8 cellular contexts compared by ENCODE assay signal in the genomic region with DNA sequence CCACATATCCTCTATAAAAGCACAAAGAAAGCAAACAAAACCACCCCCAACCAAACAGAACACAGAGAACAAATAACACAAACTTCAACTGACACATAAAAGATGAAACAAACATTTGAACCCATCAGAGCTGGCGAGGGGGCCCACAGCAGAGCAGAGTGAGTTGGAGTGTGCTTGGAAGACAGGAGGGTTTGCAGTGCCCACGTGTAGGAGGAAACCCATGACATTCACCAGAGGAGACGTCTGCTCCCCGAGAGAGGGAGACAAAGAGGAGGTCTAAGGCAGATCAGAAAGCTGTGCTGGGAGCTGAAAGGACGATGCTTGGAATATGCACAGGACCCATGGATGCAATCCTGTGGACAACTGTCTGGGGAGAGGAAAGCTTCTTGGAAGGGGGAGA. TPM values are rescaled to one million over a fixed set of nuclear protein-coding genes. Genes with fewer than 3 reads are reported as not detected.
DNase-seq lines count a peak whose midpoint lies in the region; ATAC-seq, FAIRE-seq and TF ChIP-seq lines count a peak whose summit lies in the region.

No MANE protein-coding gene starts in this region.

- H4K20me1 ChIP-seq in endothelial cell of umbilical vein (replicated peaks; ENCODE audit: control insufficient read depth, extremely low read depth, insufficient read depth, low read length), result no peaks in the 10 kb centered on the region

- peaks cover 0 to 3% of the 10 kb centered on the region in 2 experiments for H3K27me3 ChIP-seq in endothelial cell of umbilical vein (ENCODE audit: control insufficient read depth in 2 of 2, insufficient read depth in 2 of 2, low read length in 2 of 2)

- no peak overlapping the region for H3K27ac ChIP-seq in endothelial cell of umbilical vein (ENCODE audit: insufficient read depth, low read depth, low read length)

- no peak overlapping the region for H2AFZ ChIP-seq in endothelial cell of umbilical vein (ENCODE audit: low read depth, low read length)

- no peaks in the 10 kb centered on the region for H3K9me3 ChIP-seq in endothelial cell of umbilical vein (replicated peaks; ENCODE audit: control insufficient read depth, insufficient read depth, low read length)

- dilution Hi-C loops in endothelial cell of umbilical vein (cut with MboI; ENCODE audit: extremely low pct_ligation_motif_present, low sequenced_read_pairs), result no loop called here

- no peak overlapping the region for H3K4me3 ChIP-seq in endothelial cell of umbilical vein (replicated peaks in 1 of 3; ENCODE audit: insufficient read depth in 1 of 3, low read depth in 1 of 3, low read length in 3 of 3)

- CTCF ChIA-PET in endothelial cell of umbilical vein (lab: Charles Lee), result interaction anchor here (0.6 to 3.5 kb wide), 9 partner anchors 9 to 268 kb away, joined by 3 to 20 read pairs (median 3); a partner anchor contains a TSS

- H3K36me3 ChIP-seq in endothelial cell of umbilical vein (ENCODE audit: control insufficient read depth in 2 of 2, extremely low read depth in 1 of 2, insufficient read depth in 2 of 2, low read length in 2 of 2), result no peaks in the 10 kb centered on the region

- in situ Hi-C loops in GM13977 (cut with MboI; ENCODE audit: low pct_unique_long_range_greater_than_20kb, low sequenced_read_pairs, unreplicated experiment), result loop anchor here (25.0 kb wide), 1 partner anchor 240 kb away; no protein-coding TSS in a partner anchor

- ATAC-seq in GM19467 (IDR thresholded peaks at IDR 0.05; ENCODE audit: unreplicated experiment) (no peak), GM18517 (IDR thresholded peaks at IDR 0.05; ENCODE audit: unreplicated experiment) (no peak), GM19023 (IDR thresholded peaks at IDR 0.05; ENCODE audit: unreplicated experiment) (no peak)

- DNase-seq in AG08395 (ENCODE audit: low spot score) (peak; percentile 73), GM13977 (ENCODE audit: low spot score) (peak; percentile 75), MV-4-11 (lab: John Stamatoyannopoulos, UW) (peak; percentile 28), endothelial cell of umbilical vein (ENCODE audit: low read depth, low spot score) (peak; percentile 30)
- DNase-seq in stimulated activated CD4-positive, alpha-beta T cell treated with anti-CD3 and anti-CD28 coated beads, Interleukin-4, amount 100 ng/mL, for 1 hour, result no peak

- no peaks in the 10 kb centered on the region for H3K4me1 ChIP-seq in endothelial cell of umbilical vein (ENCODE audit: control insufficient read depth, extremely low read depth, insufficient read depth, low read length)

- intact Hi-C loops in endothelial cell of umbilical vein (cut with micrococcal nuclease), result no loop called here

- no peaks in the 10 kb centered on the region for H3K9me1 ChIP-seq in endothelial cell of umbilical vein (replicated peaks; ENCODE audit: control insufficient read depth, extremely low read depth, insufficient read depth, low read length)

- H3K9ac ChIP-seq in endothelial cell of umbilical vein (replicated peaks; ENCODE audit: extremely low read depth, insufficient read depth, low read length), result no peak overlapping the region

- no TSS peak for BruUV-seq in endothelial cell of umbilical vein (replicated peaks; lab: Mats Ljungman, UMichigan)

- TF ChIP-seq CTCF in GM13977 (IDR thresholded peaks at IDR 0.05; ENCODE audit: extremely low read depth, insufficient read depth, missing control alignments) (peak; percentile 52), endothelial cell of umbilical vein (IDR thresholded peaks at IDR 0.05; ENCODE audit: extremely low read depth in 1 of 2, insufficient read depth in 1 of 2, low read depth in 1 of 2, low read length in 2 of 2) (peak in 1 of 2 donors; percentile 45)

- TF ChIP-seq POLR2A in endothelial cell of umbilical vein (IDR thresholded peaks at IDR 0.05; ENCODE audit: low read depth, low read length), result no peak

- no peak overlapping the region for H3K4me2 ChIP-seq in endothelial cell of umbilical vein (ENCODE audit: insufficient read depth, low read length)

- no peaks in the 10 kb centered on the region for H3K79me2 ChIP-seq in endothelial cell of umbilical vein (ENCODE audit: control insufficient read depth, insufficient read depth, low read length)

- FAIRE-seq in endothelial cell of umbilical vein (lab: Jason Lieb, UNC), result no peak

- POLR2A ChIA-PET in endothelial cell of umbilical vein (lab: Charles Lee), result no interaction called here

TF ChIP-seq in endothelial cell of umbilical vein, 7 proteins besides CTCF, POLR2A, EP300 and RAD21:
- TF ChIP-seq, protein P1, sequence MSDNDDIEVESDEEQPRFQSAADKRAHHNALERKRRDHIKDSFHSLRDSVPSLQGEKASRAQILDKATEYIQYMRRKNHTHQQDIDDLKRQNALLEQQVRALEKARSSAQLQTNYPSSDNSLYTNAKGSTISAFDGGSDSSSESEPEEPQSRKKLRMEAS (IDR thresholded peaks at IDR 0.05; ENCODE audit: insufficient read depth, insufficient read length), result no peak
- TF ChIP-seq GATA2 (IDR thresholded peaks at IDR 0.05; ENCODE audit: insufficient read depth, insufficient read length, low read depth, low read length), result no peak
- TF ChIP-seq EZH2 (IDR thresholded peaks at IDR 0.05; ENCODE audit: borderline replicate concordance, low read depth, low read length, severe bottlenecking), result no peak
- TF ChIP-seq MYC (IDR thresholded peaks at IDR 0.05; ENCODE audit: low read depth, low read length), result no peak
- no peak for TF ChIP-seq JUN (IDR thresholded peaks at IDR 0.05; ENCODE audit: borderline replicate concordance, insufficient read depth, insufficient read length, low read depth)
- TF ChIP-seq FOS (IDR thresholded peaks at IDR 0.05; ENCODE audit: borderline replicate concordance, insufficient read depth, low read length), result no peak
- no peak for TF ChIP-seq POLR2AphosphoS5 (IDR thresholded peaks at IDR 0.05; ENCODE audit: insufficient read depth, low read depth, low read length)

RNA-seq across cellular contexts. Expression of a gene that starts 27.0 kb away (rescaled TPM):
- total RNA-seq in endothelial cell of umbilical vein, result 63.4 and 70.3 TPM in 2 replicates
- 72.7 and 89.2 TPM in 2 replicates for polyA plus RNA-seq in endothelial cell of umbilical vein
- polyA plus RNA-seq in endothelial cell of umbilical vein (2011; cell fraction: cytosol; rRNA removed), result 96.5 and 109 TPM in 2 replicates
- 35.9 and 36.0 TPM in 2 replicates for polyA plus RNA-seq in endothelial cell of umbilical vein (2011; cell fraction: nucleus; rRNA removed)
- 105 and 117 TPM in 2 replicates for polyA plus RNA-seq in endothelial cell of umbilical vein (2012)
- polyA minus RNA-seq in endothelial cell of umbilical vein, result 31.4 and 41.6 TPM in 2 replicates
- polyA minus RNA-seq in endothelial cell of umbilical vein (2011; cell fraction: cytosol; rRNA and poly(A)+ RNA removed), result 104 TPM
- polyA minus RNA-seq in endothelial cell of umbilical vein (2011; cell fraction: nucleus; rRNA and poly(A)+ RNA removed), result 15.3 and 18.4 TPM in 2 replicates

RNA-seq across cellular contexts. Expression of a gene that starts 28.6 kb away (rescaled TPM):
- 42.5 and 49.9 TPM in 2 replicates for total RNA-seq in endothelial cell of umbilical vein
- 127 and 139 TPM in 2 replicates for polyA plus RNA-seq in endothelial cell of umbilical vein
- polyA plus RNA-seq in endothelial cell of umbilical vein (2011; cell fraction: cytosol; rRNA removed), result 119 and 144 TPM in 2 replicates
- polyA plus RNA-seq in endothelial cell of umbilical vein (2011; cell fraction: nucleus; rRNA removed), result 42.4 and 58.5 TPM in 2 replicates
- 91.8 and 104 TPM in 2 replicates for polyA plus RNA-seq in endothelial cell of umbilical vein (2012)
- polyA minus RNA-seq in endothelial cell of umbilical vein, result 18.1 and 23.8 TPM in 2 replicates
- 153 TPM for polyA minus RNA-seq in endothelial cell of umbilical vein (2011; cell fraction: cytosol; rRNA and poly(A)+ RNA removed)
- polyA minus RNA-seq in endothelial cell of umbilical vein (2011; cell fraction: nucleus; rRNA and poly(A)+ RNA removed), result 6.7 and 9.0 TPM in 2 replicates
